Comparison of ENCODE assay signal across 17 cellular contexts in the genomic region with DNA sequence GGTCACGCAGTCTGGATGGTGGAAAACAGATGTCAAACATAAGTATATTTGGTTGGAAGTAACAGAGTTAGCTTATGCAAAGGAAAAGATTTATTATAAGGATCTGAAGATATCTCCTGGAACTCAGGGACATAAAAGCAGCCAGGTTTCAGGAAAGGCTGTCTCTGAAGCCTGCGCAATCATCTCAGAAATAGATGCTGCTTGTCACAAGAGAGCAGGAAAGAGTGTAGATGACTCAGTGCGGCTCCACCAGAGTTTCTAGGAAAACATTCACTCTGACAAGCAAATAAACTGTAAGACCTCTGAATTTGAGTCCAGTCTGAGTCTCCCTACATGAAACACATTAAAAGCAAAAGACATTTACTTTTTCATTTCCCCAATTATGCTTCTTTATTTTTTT.
DNase-seq lines count a peak whose midpoint lies in the region; ATAC-seq and TF ChIP-seq lines count a peak whose summit lies in the region.
"Had no signal": no experiment of that assay in that cellular context is flagged by ENCODE, and none has a peak within 500 bp of the region (broad histone marks: within the 10 kb centered on the region; RNA-seq: fewer than 3 reads in every experiment).

No MANE protein-coding gene starts in this region.

- H3K27ac ChIP-seq in mammary epithelial cell (ENCODE audit: insufficient read depth, low read depth, low read length) = no peak overlapping the region

- H3K27me3 ChIP-seq in mammary epithelial cell (ENCODE audit: insufficient read depth, low read length) = no peaks in the 10 kb centered on the region
- H3K27me3 ChIP-seq in kidney epithelial cell (ENCODE audit: control insufficient read depth, insufficient read depth, low read length) = no peaks in the 10 kb centered on the region

- no peak overlapping the region for H3K9ac ChIP-seq in mammary epithelial cell (ENCODE audit: insufficient read depth, low read length)

- H3K36me3 ChIP-seq in mammary epithelial cell (ENCODE audit: insufficient read depth, low read length) (no peaks in the 10 kb centered on the region), kidney epithelial cell (ENCODE audit: control insufficient read depth, insufficient read depth, low read length) (no peaks in the 10 kb centered on the region)

- DNase-seq in AG20443 (ENCODE audit: low spot score) (peak; percentile 56), LHCN-M2 (ENCODE audit: low read depth) (peak; percentile 80), mammary epithelial cell (peak; percentile 9), kidney epithelial cell (ENCODE audit: low read depth) (peak; percentile 43), NCI-H526 treated with DMSO at 0.1 percent for 48 hours (lab: John Stamatoyannopoulos, UW) (no peak), SKM-1 (lab: John Stamatoyannopoulos, UW; ENCODE audit: unreplicated experiment) (no peak), SHP77 (lab: John Stamatoyannopoulos, UW) (no peak)
- DNase-seq: activated CD8-positive, alpha-beta memory T cell treated with anti-CD3 and anti-CD28 coated beads, Interleukin-2, amount 10 ng/mL, durations not matched to agents 7 days and 5 days; CD4-positive, CD25-positive, alpha-beta regulatory T cell; dermis blood vessel endothelial cell; left colon; naive B cell; NCI-H146; NCI-H774; SHP77 treated with DMSO at 0.1 percent for 48 hours had no signal

- H3K9me3 ChIP-seq in mammary epithelial cell (replicated peaks; ENCODE audit: insufficient read depth, low read length) = no peaks in the 10 kb centered on the region

- in situ Hi-C loops in mammary epithelial cell (cut with MboI; ENCODE audit: low sequenced_read_pairs in 2 of 2) = no loop called here

- no peaks in the 10 kb centered on the region for H4K20me1 ChIP-seq in mammary epithelial cell (ENCODE audit: insufficient read depth, low read length)

- dilution Hi-C loops in mammary epithelial cell (cut with HindIII; ENCODE audit: low sequenced_read_pairs) = no loop called here

- H2AFZ ChIP-seq in mammary epithelial cell (ENCODE audit: low read depth, low read length) = no peak overlapping the region

- H3K79me2 ChIP-seq in mammary epithelial cell (ENCODE audit: insufficient read depth, low read length) = no peaks in the 10 kb centered on the region

- intact Hi-C loops in mammary epithelial cell (cut with micrococcal nuclease) = no loop called here

- TF ChIP-seq CTCF in mammary epithelial cell (conservative IDR thresholded peaks at IDR 0.05 in 1 of 2, IDR thresholded peaks at IDR 0.05 in 1 of 2; ENCODE audit: extremely low read depth in 1 of 2, insufficient read depth in 1 of 2, low read depth in 1 of 2, low read length in 2 of 2) (no peak), kidney epithelial cell (IDR thresholded peaks at IDR 0.05; ENCODE audit: insufficient read depth, low read length, poor library complexity, severe bottlenecking) (no peak)

- H3K4me3 ChIP-seq in mammary epithelial cell (replicated peaks in 1 of 3; ENCODE audit: insufficient read depth in 1 of 3, low read depth in 2 of 3, low read length in 3 of 3) = no peak overlapping the region
- no peak overlapping the region for H3K4me3 ChIP-seq in kidney epithelial cell (ENCODE audit: low read depth, low read length)

- no peak for ATAC-seq in GM19452 (IDR thresholded peaks at IDR 0.05; ENCODE audit: unreplicated experiment)
- ATAC-seq: activated CD8-positive, alpha-beta memory T cell treated with anti-CD3 and anti-CD28 coated beads, Interleukin-2, amount 10 ng/mL, durations not matched to agents 7 days and 5 days; HepG2; left colon had no signal

- CTCF ChIA-PET in mammary epithelial cell (lab: Charles Lee; ENCODE audit: low non-redundant PET) = no interaction called here

- no peak overlapping the region for H3K4me2 ChIP-seq in mammary epithelial cell (ENCODE audit: insufficient read depth, low read depth, low read length)

- peaks cover 16% of the 10 kb centered on the region for H3K4me1 ChIP-seq in mammary epithelial cell (ENCODE audit: insufficient read depth, low read length)

- WGBS in mammary epithelial cell (ENCODE audit: low coverage, missing lambda C conversion rate) = 98% methylated on average over 3 of the region's 3 CpGs

- BruUV-seq in mammary epithelial cell (replicated peaks; lab: Mats Ljungman, UMichigan) = no TSS peak

Comparison
In these comparisons a context has a peak if more than half of its experiments do, and no peak if none do; other contexts are left out.
1. DNase-seq: peak in AG20443 (single experiment), LHCN-M2 (single experiment), mammary epithelial cell (single experiment) and kidney epithelial cell (single experiment); none in NCI-H526 treated with DMSO at 0.1 percent for 48 hours (single experiment), SKM-1 (single experiment) and SHP77 (0 of 2).